21 cellular contexts compared by ENCODE assay signal in genomic region chr9:35311891-35312639, GRCh38.
DNase-seq lines count a peak whose midpoint lies in the region; ATAC-seq, FAIRE-seq and TF ChIP-seq lines count a peak whose summit lies in the region.
"Had no signal": no experiment of that assay in that cellular context is flagged by ENCODE, and none has a peak within 500 bp of the region (broad histone marks: within the 10 kb centered on the region; RNA-seq: fewer than 3 reads in every experiment).

No MANE protein-coding gene starts in this region.

- H3K27me3 Mint-ChIP-seq in Caco-2 (ENCODE audit: insufficient read depth, unreplicated experiment): no peaks in the 10 kb centered on the region

- no peak overlapping the region for H3K9ac ChIP-seq in fibroblast of lung (ENCODE audit: insufficient read depth, low read length)
- H3K9ac ChIP-seq: KMS-11 had no signal

- CTCF ChIA-PET in A549 (lab: Yijun Ruan, JAX) (interaction anchor here (0.8 kb wide), 1 partner anchor 18 kb away, joined by 3 read pairs; no protein-coding TSS in a partner anchor), Caco-2 (lab: Charles Lee) (no interaction called here)

- H3K9me3 ChIP-seq in A549 (no peaks in the 10 kb centered on the region), fibroblast of lung (ENCODE audit: control insufficient read depth, insufficient read depth, low read depth, low read length) (no peaks in the 10 kb centered on the region), left lung (no peaks in the 10 kb centered on the region), Caco-2 (no peaks in the 10 kb centered on the region)

- H4K20me1 ChIP-seq in fibroblast of lung (ENCODE audit: control insufficient read depth, extremely low read depth, insufficient read depth, low read length): no peaks in the 10 kb centered on the region

- no peak overlapping the region for H2AFZ ChIP-seq in fibroblast of lung (ENCODE audit: low read length)

- intact Hi-C loops in left lung (cut with DNase I): no loop called here
- intact Hi-C loops in Caco-2 (cut with micrococcal nuclease; ENCODE audit: unreplicated experiment): no loop called here

- no peak for TF ChIP-seq CTCF in A549 (IDR thresholded peaks at IDR 0.05)
- TF ChIP-seq CTCF in NB4 (IDR thresholded peaks at IDR 0.05; ENCODE audit: low read depth, low read length): no peak
- TF ChIP-seq CTCF in fibroblast of lung (conservative IDR thresholded peaks at IDR 0.05 in 1 of 2, IDR thresholded peaks at IDR 0.05 in 1 of 2; ENCODE audit: low read depth in 1 of 2, low read length in 2 of 2): no peak
- no peak for TF ChIP-seq CTCF in left lung (IDR thresholded peaks at IDR 0.05)
- no peak for TF ChIP-seq CTCF in Caco-2 (IDR thresholded peaks at IDR 0.05; ENCODE audit: insufficient read depth in 1 of 2, low read depth in 1 of 2, low read length in 1 of 2, severe bottlenecking in 1 of 2, unreplicated experiment in 1 of 2)

- H3K27me3 ChIP-seq in fibroblast of lung (ENCODE audit: control insufficient read depth, insufficient read depth, low read length) (no peaks in the 10 kb centered on the region), left lung (no peaks in the 10 kb centered on the region), Caco-2 (replicated peaks; ENCODE audit: control insufficient read depth, insufficient read depth, low read length) (no peaks in the 10 kb centered on the region)

- no peak overlapping the region for H3K4me2 ChIP-seq in A549
- no peak overlapping the region for H3K4me2 ChIP-seq in fibroblast of lung (ENCODE audit: extremely low read depth, insufficient read depth, low read length)
- H3K4me2 ChIP-seq: KMS-11 had no signal

- DNase-seq in A549 (ENCODE audit: low read depth in 1 of 2, low spot score in 1 of 2): peak in 1 of 2 experiments; percentile 3
- peak; percentile 12 for DNase-seq in NB4 (ENCODE audit: low read depth)
- DNase-seq in fibroblast of lung (ENCODE audit: low read depth in 2 of 2): peak; percentile 33 to 39
- DNase-seq in left lung: no peak
- no peak for DNase-seq in A172 (ENCODE audit: low spot score)
- no peak for DNase-seq in Caco-2
- DNase-seq in frontal cortex (ENCODE audit: low spot score in 2 of 2): no peak
- no peak for DNase-seq in EL
- DNase-seq: ACHN; activated CD4-positive, alpha-beta T cell treated with anti-CD3 and anti-CD28 coated beads, Interleukin-2, amount 50 U/mL, for 4 hours; CD4-positive, CD25-positive, alpha-beta regulatory T cell; central memory CD4-positive, alpha-beta T cell; islet precursor cell; mesenchymal stem cell; NCI-H1092; NCI-H2029; posterior cingulate gyrus; WERI-Rb-1 had no signal

- WGBS in A549 (ENCODE audit: missing lambda C conversion rate): 87% methylated on average over 5 of the region's 5 CpGs

- H3K36me3 Mint-ChIP-seq in Caco-2 (ENCODE audit: insufficient read depth, unreplicated experiment): no peaks in the 10 kb centered on the region
- H3K36me3 Mint-ChIP-seq: CD4-positive, CD25-positive, alpha-beta regulatory T cell had no signal

- H3K27ac Mint-ChIP-seq in Caco-2 (ENCODE audit: unreplicated experiment): no peak overlapping the region
- H3K27ac Mint-ChIP-seq: CD4-positive, CD25-positive, alpha-beta regulatory T cell; nephron had no signal

- ATAC-seq in A549: no peak
- peak; percentile 14 for ATAC-seq in left lung

- no peaks in the 10 kb centered on the region for H3K4me1 ChIP-seq in A549
- H3K4me1 ChIP-seq in fibroblast of lung (ENCODE audit: control insufficient read depth, extremely low read depth, insufficient read depth, low read length): peaks cover 3% of the 10 kb centered on the region
- H3K4me1 ChIP-seq in left lung: peaks cover 0 to 5% of the 10 kb centered on the region in 2 donors
- H3K4me1 ChIP-seq in Caco-2: no peaks in the 10 kb centered on the region

- no peaks in the 10 kb centered on the region for H3K9me3 Mint-ChIP-seq in Caco-2 (ENCODE audit: unreplicated experiment)
- H3K9me3 Mint-ChIP-seq: CD4-positive, CD25-positive, alpha-beta regulatory T cell; nephron had no signal

- no TSS peak for BruUV-seq in Caco-2 (replicated peaks; lab: Mats Ljungman, UMichigan)

- H3K4me3 ChIP-seq in A549 (no peak overlapping the region), NB4 (ENCODE audit: low read depth, low read length) (no peak overlapping the region), fibroblast of lung (replicated peaks in 1 of 4; ENCODE audit: control extremely low read depth in 1 of 4, insufficient read depth in 1 of 4, low read depth in 3 of 4, low read length in 4 of 4) (no peak overlapping the region), left lung (no peak overlapping the region), Caco-2 (ENCODE audit: low read depth, low read length) (no peak overlapping the region)

- no peaks in the 10 kb centered on the region for H3K79me2 ChIP-seq in fibroblast of lung (ENCODE audit: control insufficient read depth, insufficient read depth, low read length)

- no peak for TF ChIP-seq RAD21 in A549 (conservative IDR thresholded peaks at IDR 0.05 in 1 of 2, IDR thresholded peaks at IDR 0.05 in 1 of 2)

- TF ChIP-seq POLR2A in A549 (IDR thresholded peaks at IDR 0.05; ENCODE audit: low read length): no peak
- TF ChIP-seq POLR2A in NB4 (IDR thresholded peaks at IDR 0.05; ENCODE audit: extremely low read depth, insufficient read length): no peak

- peak; percentile 67 for FAIRE-seq in A549 (lab: Jason Lieb, UNC)
- no peak for FAIRE-seq in frontal cortex (lab: Jason Lieb, UNC)
- FAIRE-seq: urothelium cell line had no signal

- H3K36me3 ChIP-seq in fibroblast of lung (ENCODE audit: control insufficient read depth, insufficient read depth, low read length) (no peaks in the 10 kb centered on the region), left lung (peaks cover 0 to 12% of the 10 kb centered on the region in 2 donors), Caco-2 (ENCODE audit: control insufficient read depth, insufficient read depth, low read length) (0 out of 2 replicates have a peak, but pooled peaks cover 2% of the 10 kb centered on the region)

- H3K27ac ChIP-seq in A549: no peak overlapping the region
- no peak overlapping the region for H3K27ac ChIP-seq in fibroblast of lung (ENCODE audit: insufficient read depth, low read length)
- no peak overlapping the region for H3K27ac ChIP-seq in left lung
- H3K27ac ChIP-seq: KMS-11, WERI-Rb-1 had no signal

- TF ChIP-seq EP300 in A549 (IDR thresholded peaks at IDR 0.05): no peak

- H3K4me3 Mint-ChIP-seq in Caco-2 (ENCODE audit: unreplicated experiment): no peak overlapping the region
- H3K4me3 Mint-ChIP-seq: CD4-positive, CD25-positive, alpha-beta regulatory T cell; nephron had no signal

- POLR2A ChIA-PET in A549 (lab: Yijun Ruan, JAX) (no interaction called here), Caco-2 (lab: Charles Lee) (no interaction called here)

- H3K4me1 Mint-ChIP-seq in Caco-2 (ENCODE audit: low read depth, unreplicated experiment): no peaks in the 10 kb centered on the region
- H3K4me1 Mint-ChIP-seq: CD4-positive, CD25-positive, alpha-beta regulatory T cell had no signal

TF ChIP-seq in A549, 52 proteins besides CTCF, POLR2A, EP300 and RAD21 (continues in another document):
- TF ChIP-seq SMC3 (IDR thresholded peaks at IDR 0.05) (no peak), ELK1 (IDR thresholded peaks at IDR 0.05; ENCODE audit: low read depth, low read length) (no peak), NFE2L2 (conservative IDR thresholded peaks at IDR 0.05; ENCODE audit: low read length) (no peak), RCOR1 (IDR thresholded peaks at IDR 0.05; ENCODE audit: low read depth, low read length) (no peak), REST (IDR thresholded peaks at IDR 0.05) (no peak), ZSCAN20 (CRISPR knock-in tag; IDR thresholded peaks at IDR 0.05) (no peak), POLR2AphosphoS2 (conservative IDR thresholded peaks at IDR 0.05; ENCODE audit: low read length) (no peak), ZFP36 (IDR thresholded peaks at IDR 0.05; ENCODE audit: borderline replicate concordance, partially characterized antibody) (no peak), CHD2 (IDR thresholded peaks at IDR 0.05; ENCODE audit: low read length, partially characterized antibody) (no peak)

Comparison
In these comparisons a context has a peak if more than half of its experiments do, and no peak if none do; other contexts are left out.
1. DNase-seq: peak in NB4 (single experiment) and fibroblast of lung (2 of 2); none in left lung (0 of 2), A172 (single experiment), Caco-2 (0 of 2), frontal cortex (0 of 2) and EL (single experiment).